ENCODE assay signal across 8 cellular contexts in genomic region chr17:73231841-73232586, GRCh38. TPM values are rescaled to one million over a fixed set of nuclear protein-coding genes. Genes with fewer than 3 reads are reported as not detected.
DNase-seq lines count a peak whose midpoint lies in the region; ATAC-seq, FAIRE-seq and TF ChIP-seq lines count a peak whose summit lies in the region.

No MANE protein-coding gene starts in this region.

- FAIRE-seq in H54 (lab: Jason Lieb, UNC), result peak; percentile 60

- peaks cover 86% of the 10 kb centered on the region for H3K79me2 ChIP-seq in Loucy (ENCODE audit: insufficient read depth, low read length)

- H3K27ac Mint-ChIP-seq in nephron, result peak overlapping the region; percentile 100

- H3K9me2 ChIP-seq in Loucy (replicated peaks; ENCODE audit: low read depth, low read length), result no peaks in the 10 kb centered on the region

- no peaks in the 10 kb centered on the region for H3K27me3 Mint-ChIP-seq in nephron (ENCODE audit: low read depth)

- H3K9ac ChIP-seq in Loucy (ENCODE audit: low read depth, low read length, poor library complexity, severe bottlenecking), result peak overlapping the region; percentile 97

- H3K4me2 ChIP-seq in Loucy (ENCODE audit: low read depth, low read length, poor library complexity, severe bottlenecking), result peak overlapping the region; percentile 87

- TF ChIP-seq CTCF in Loucy (conservative IDR thresholded peaks at IDR 0.05; ENCODE audit: low read length), result no peak
- TF ChIP-seq CTCF in RWPE2 (IDR thresholded peaks at IDR 0.05; ENCODE audit: poor library complexity, severe bottlenecking), result no peak
- TF ChIP-seq CTCF in fibroblast of the aortic adventitia (IDR thresholded peaks at IDR 0.05; ENCODE audit: insufficient read depth, low read length), result peak; percentile 25
- peak in 1 of 3 experiments; percentile 25 for TF ChIP-seq CTCF in nephron (IDR thresholded peaks at IDR 0.05; ENCODE audit: unreplicated experiment in 3 of 3)

- H3K4me1 ChIP-seq in Loucy (ENCODE audit: insufficient read depth, low read length, poor library complexity, severe bottlenecking) (peaks cover 47% of the 10 kb centered on the region), RWPE2 (ENCODE audit: insufficient read depth, poor library complexity, severe bottlenecking) (peaks cover 32% of the 10 kb centered on the region)

- H3K36me3 Mint-ChIP-seq in nephron (ENCODE audit: low read depth), result peaks cover 21% of the 10 kb centered on the region

- H3F3A ChIP-seq in Loucy (ENCODE audit: low read depth), result 0 out of 2 replicates have a peak, but pooled peaks cover 5% of the 10 kb centered on the region

- H4K20me1 ChIP-seq in Loucy (ENCODE audit: insufficient read depth, low read length, poor library complexity, severe bottlenecking), result peaks cover 53% of the 10 kb centered on the region

- peak; percentile 88 for TF ChIP-seq POLR2A in H54 (IDR thresholded peaks at IDR 0.05; ENCODE audit: low read depth, low read length)

- H3K4me3 Mint-ChIP-seq in nephron, result peak overlapping the region; percentile 94 to 100 (median 94)

- peaks cover 58% of the 10 kb centered on the region for H3K4me1 Mint-ChIP-seq in nephron

- no peaks in the 10 kb centered on the region for H3K9me3 Mint-ChIP-seq in nephron

- DNase-seq in ELR (ENCODE audit: low read depth) (peak; percentile 97), H54 (ENCODE audit: insufficient read length, low spot score) (peak; percentile 96), RWPE2 (ENCODE audit: low spot score) (peak; percentile 96), fibroblast of the aortic adventitia (ENCODE audit: low read depth) (peak; percentile 91)
- DNase-seq in activated effector memory CD4-positive, alpha-beta T cell treated with Interleukin-2 at 50 U/mL for 16 hours, result peak; percentile 96
- peak; percentile 98 for DNase-seq in stimulated activated naive CD8-positive, alpha-beta T cell treated with anti-CD3 and anti-CD28 coated beads, Interleukin-15, Interleukin-2, amounts not matched to agents 100 U/mL and 50 U/mL, for 24 hours

- ATAC-seq in RWPE2 (ENCODE audit: low read depth), result peak; percentile 85
- ATAC-seq in stimulated activated naive CD8-positive, alpha-beta T cell treated with anti-CD3 and anti-CD28 coated beads, Interleukin-15, Interleukin-2, amounts not matched to agents 100 U/mL and 50 U/mL, for 24 hours, result peak; percentile 89

- H3K4me3 ChIP-seq in Loucy (ENCODE audit: low read length, poor library complexity, severe bottlenecking), result peak overlapping the region; percentile 98
- peak overlapping the region; percentile 85 for H3K4me3 ChIP-seq in RWPE2 (ENCODE audit: severe bottlenecking)
- peak overlapping the region; percentile 89 for H3K4me3 ChIP-seq in fibroblast of the aortic adventitia (ENCODE audit: low read depth, low read length)

- H3K36me3 ChIP-seq in Loucy (ENCODE audit: insufficient read depth, low read length) (peaks cover 13% of the 10 kb centered on the region; the same call in 1 of the 2 replicates), RWPE2 (ENCODE audit: low read depth) (peaks cover 38% of the 10 kb centered on the region)

- H3K9me3 ChIP-seq in Loucy (ENCODE audit: insufficient read depth, low read depth, low read length) (no peaks in the 10 kb centered on the region), RWPE2 (ENCODE audit: severe bottlenecking) (no peaks in the 10 kb centered on the region)

- H2AFZ ChIP-seq in Loucy (ENCODE audit: low read length), result peak overlapping the region; percentile 75

- peak overlapping the region; percentile 46 for H3K27ac ChIP-seq in RWPE2 (ENCODE audit: poor library complexity, severe bottlenecking)

- no peaks in the 10 kb centered on the region for H3K27me3 ChIP-seq in Loucy (ENCODE audit: insufficient read depth, low read length, poor library complexity, severe bottlenecking)
- H3K27me3 ChIP-seq in RWPE2 (ENCODE audit: insufficient read depth, poor library complexity, severe bottlenecking), result no peaks in the 10 kb centered on the region

RNA-seq across cellular contexts. Expression of gene CPSF4L, which starts 29.7 kb away (rescaled TPM):
- 1.1 TPM in 1 of 2 replicates, not detected in the other for total RNA-seq in fibroblast of the aortic adventitia (ENCODE audit: low replicate concordance)

RNA-seq across cellular contexts. Expression of gene COG1, which starts 39.2 kb away (rescaled TPM):
- 9.1 and 28.1 TPM in 2 replicates for total RNA-seq in fibroblast of the aortic adventitia (ENCODE audit: low replicate concordance)

Comparison
In these comparisons a context has a peak if more than half of its experiments do, and no peak if none do; other contexts are left out.
1. Peak in every context shown above with its lines: DNase-seq, ATAC-seq, H3K4me3 ChIP-seq and H3K27ac ChIP-seq.